Comparison of ENCODE assay signal across 8 cellular contexts in the genomic region with DNA sequence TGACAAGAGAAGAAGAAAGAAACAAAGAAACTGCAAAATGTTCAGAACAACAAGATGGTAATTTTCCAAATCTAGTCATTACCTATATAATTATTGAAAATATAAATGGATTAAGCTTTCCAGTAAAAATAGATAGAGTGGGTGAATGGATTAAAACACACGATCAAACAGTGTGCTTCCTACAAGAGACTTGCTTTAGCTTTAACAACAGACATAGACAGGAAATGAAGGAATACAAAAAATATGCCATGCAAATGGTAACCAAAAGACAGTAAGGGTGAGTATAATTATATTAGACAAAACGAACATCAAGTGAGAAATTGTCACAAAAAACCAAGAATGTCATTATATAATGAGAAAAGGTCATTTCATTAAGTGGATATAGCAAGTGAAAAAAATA.
"Had no signal": no experiment of that assay in that cellular context is flagged by ENCODE, and none has a peak within 500 bp of the region (broad histone marks: within the 10 kb centered on the region; RNA-seq: fewer than 3 reads in every experiment).

No MANE protein-coding gene starts in this region.

- DNase-seq: GM23248, GOT3, H7, H9, HCEC 1CT, HFFc6 had no signal

- H3K4me3 ChIP-seq: GM23248, GM23338, HAP-1 had no signal

- H2AFZ ChIP-seq: GM23248, GM23338 had no signal

- H3K9me3 ChIP-seq: HAP-1 had no signal

- H3K4me2 ChIP-seq: GM23338 had no signal

- H3K9ac ChIP-seq: GM23248 had no signal

- H3K4me1 ChIP-seq: HAP-1 had no signal

- H3K27ac ChIP-seq: GM23248 had no signal

- H3K36me3 ChIP-seq: HAP-1 had no signal
